Comparison of ENCODE assay signal across 25 cellular contexts in the genomic region with DNA sequence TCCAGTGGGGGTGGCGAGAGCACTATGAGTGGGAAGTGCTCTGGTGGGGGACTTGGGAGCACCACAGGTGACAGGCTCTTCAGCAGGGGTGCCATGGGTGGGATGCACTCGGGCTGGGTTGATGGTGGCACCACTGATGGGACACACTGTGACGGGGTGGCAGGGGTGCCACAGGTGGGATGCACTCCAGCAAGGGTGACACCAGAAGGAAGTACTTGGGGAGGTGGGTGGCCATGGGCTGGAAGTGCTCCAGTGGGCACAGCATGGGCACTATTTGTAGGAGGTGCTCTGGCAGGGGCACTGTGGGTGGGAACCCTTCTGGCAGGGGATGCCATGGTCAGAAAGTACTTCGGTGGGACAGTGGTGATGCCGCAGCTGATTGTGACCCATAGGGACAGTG.
"Had no signal": no experiment of that assay in that cellular context is flagged by ENCODE, and none has a peak within 500 bp of the region (broad histone marks: within the 10 kb centered on the region; RNA-seq: fewer than 3 reads in every experiment).

No MANE protein-coding gene starts in this region.

- H3K27me3 ChIP-seq: neural progenitor cell, neutrophil, right lobe of liver, spleen, suprapubic skin, testis, tibial artery, transverse colon, upper lobe of right lung, uterus had no signal

- H3K9ac ChIP-seq: neural progenitor cell had no signal

- H3K4me1 ChIP-seq: neural progenitor cell, pancreas, psoas muscle, right lobe of liver, spleen, suprapubic skin, testis, tibial artery, transverse colon, upper lobe of right lung, uterus had no signal

- H2AFZ ChIP-seq: neural progenitor cell had no signal

- H3K36me3 ChIP-seq: neural progenitor cell, neutrophil, pancreas, right lobe of liver, spleen, suprapubic skin, tibial artery, transverse colon, upper lobe of right lung, uterus had no signal

- H3K4me3 ChIP-seq: neural progenitor cell, pancreas, psoas muscle, right lobe of liver, spleen, suprapubic skin, testis, tibial artery, transverse colon, upper lobe of right lung, uterus had no signal

- H3K4me2 ChIP-seq: neural progenitor cell had no signal

- H3K9me3 ChIP-seq: neutrophil, pancreas, psoas muscle, right lobe of liver, spleen, suprapubic skin, testis, tibial artery, transverse colon, upper lobe of right lung, uterus had no signal

- FAIRE-seq: small intestine had no signal

- DNase-seq: naive thymus-derived CD4-positive, alpha-beta T cell; natural killer cell; nucleus accumbens; psoas muscle; right cardiac atrium; right lobe of liver; small intestine; spleen; stimulated activated CD4-positive, alpha-beta T cell treated with anti-CD3 and anti-CD28 coated beads, Interleukin-12 subunit alpha, Interleukin-12 subunit beta, amount 100 ng/mL, for 4 hours; stimulated activated CD4-positive, alpha-beta T cell treated with anti-CD3 and anti-CD28 coated beads, Interleukin-1b, Interleukin-23, amount 100 ng/mL, for 48 hours; stimulated activated CD4-positive, alpha-beta T cell treated with anti-CD3 and anti-CD28 coated beads, Interleukin-4, amount 100 ng/mL, for 1 hour; stimulated activated CD4-positive, alpha-beta T cell treated with anti-CD3 and anti-CD28 coated beads, Interleukin-4, amount 100 ng/mL, for 4 hours; stimulated activated CD8-positive, alpha-beta memory T cell treated with anti-CD3 and anti-CD28 coated beads, Interleukin-4, amount 100 ng/mL, for 48 hours; stimulated activated naive CD4-positive, alpha-beta T cell; stimulated activated naive CD8-positive, alpha-beta T cell treated with anti-CD3 and anti-CD28 coated beads, Interleukin-15, amount 100 ng/mL, for 72 hours; stimulated activated naive CD8-positive, alpha-beta T cell treated with anti-CD3 and anti-CD28 coated beads, Interleukin-15, Interleukin-2, amounts not matched to agents 100 U/mL and 50 U/mL, for 24 hours; testis; tibial artery; transverse colon; upper lobe of right lung; uterus had no signal

- H3K27ac ChIP-seq: neural progenitor cell, neutrophil, pancreas, psoas muscle, right lobe of liver, spleen, suprapubic skin, testis, tibial artery, transverse colon, upper lobe of right lung, uterus had no signal
